1 cellular context compared by ENCODE assay signal in the genomic region with DNA sequence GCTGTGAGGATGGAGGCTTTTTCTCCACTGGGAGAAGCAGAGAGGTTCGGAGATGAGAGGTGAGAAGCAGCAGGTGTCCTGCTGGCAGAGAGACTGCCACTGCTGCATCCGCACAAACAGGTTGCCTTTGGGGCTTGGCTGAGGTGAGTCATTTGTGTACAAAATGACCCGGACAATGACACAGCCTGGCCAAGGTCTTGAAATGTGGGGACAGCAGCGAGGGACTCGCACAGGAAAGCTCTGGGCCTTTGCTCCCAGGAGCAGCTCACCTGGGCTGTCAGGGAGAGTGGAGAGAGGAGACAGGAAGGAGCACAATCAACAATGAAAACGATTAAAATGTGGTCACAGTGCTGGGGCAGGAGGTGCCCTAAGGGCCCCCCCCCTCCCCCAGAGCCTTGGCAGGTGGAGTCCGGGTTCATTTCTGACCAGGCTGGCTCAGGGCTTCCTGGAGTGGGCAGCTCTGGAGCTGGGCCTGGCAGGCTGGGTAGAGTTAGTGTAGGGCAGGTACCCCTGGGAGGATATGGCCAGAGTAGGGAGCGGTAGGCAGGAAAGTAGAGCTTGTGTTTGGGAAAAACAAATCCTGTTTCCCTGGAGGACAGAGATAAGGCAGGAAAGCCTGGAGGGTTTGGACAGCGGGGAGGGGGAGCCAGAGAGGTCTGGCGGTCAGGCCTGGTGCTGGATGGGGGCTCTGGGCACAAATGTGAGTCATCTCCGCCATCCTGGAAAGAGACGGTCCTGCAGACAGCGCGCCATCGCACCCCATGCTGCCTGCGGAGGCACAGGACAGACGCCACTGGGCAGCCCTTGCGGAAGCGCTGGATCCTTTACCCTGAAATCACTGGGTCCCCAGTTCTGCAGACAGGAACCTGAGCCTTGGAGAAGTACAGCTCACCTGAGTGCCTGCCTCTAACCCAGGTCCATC.
A peak's percentile ranks its signal among the peaks of the same experiment; 100 is the strongest.
TF ChIP-seq lines count a peak whose summit lies in the region.

No MANE protein-coding gene starts in this region.

TF ChIP-seq in HepG2, 621 proteins besides CTCF, POLR2A, EP300 and RAD21 (continued from another document and continues in another):
- TF ChIP-seq, protein P1, sequence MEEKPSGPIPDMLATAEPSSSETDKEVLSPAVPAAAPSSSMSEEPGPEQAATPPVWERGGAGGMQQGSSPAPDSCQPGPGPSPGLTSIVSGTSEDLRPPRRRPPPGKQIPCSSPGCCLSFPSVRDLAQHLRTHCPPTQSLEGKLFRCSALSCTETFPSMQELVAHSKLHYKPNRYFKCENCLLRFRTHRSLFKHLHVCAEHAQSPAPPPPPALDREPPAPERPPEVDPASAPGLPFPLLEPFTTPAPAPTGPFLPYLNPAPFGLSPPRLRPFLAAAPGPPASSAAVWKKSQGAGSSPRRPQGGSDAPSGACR (CRISPR knock-in tag; IDR thresholded peaks at IDR 0.05), result peak; percentile 87
- TF ChIP-seq, protein P2, sequence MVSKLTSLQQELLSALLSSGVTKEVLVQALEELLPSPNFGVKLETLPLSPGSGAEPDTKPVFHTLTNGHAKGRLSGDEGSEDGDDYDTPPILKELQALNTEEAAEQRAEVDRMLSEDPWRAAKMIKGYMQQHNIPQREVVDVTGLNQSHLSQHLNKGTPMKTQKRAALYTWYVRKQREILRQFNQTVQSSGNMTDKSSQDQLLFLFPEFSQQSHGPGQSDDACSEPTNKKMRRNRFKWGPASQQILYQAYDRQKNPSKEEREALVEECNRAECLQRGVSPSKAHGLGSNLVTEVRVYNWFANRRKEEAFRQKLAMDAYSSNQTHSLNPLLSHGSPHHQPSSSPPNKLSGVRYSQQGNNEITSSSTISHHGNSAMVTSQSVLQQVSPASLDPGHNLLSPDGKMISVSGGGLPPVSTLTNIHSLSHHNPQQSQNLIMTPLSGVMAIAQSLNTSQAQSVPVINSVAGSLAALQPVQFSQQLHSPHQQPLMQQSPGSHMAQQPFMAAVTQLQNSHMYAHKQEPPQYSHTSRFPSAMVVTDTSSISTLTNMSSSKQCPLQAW (CRISPR knock-in tag; IDR thresholded peaks at IDR 0.05), result peak; percentile 20; the same call in 1 of the 2 replicates
- TF ChIP-seq ZNF841 (CRISPR knock-in tag; IDR thresholded peaks at IDR 0.05; ENCODE audit: borderline replicate concordance) (no peak), RBM22 (optimal IDR thresholded peaks at IDR 0.05; ENCODE audit: low read length) (no peak), YEATS4 (CRISPR knock-in tag; IDR thresholded peaks at IDR 0.05; ENCODE audit: borderline replicate concordance) (no peak), TGIF2 (CRISPR knock-in tag; IDR thresholded peaks at IDR 0.05) (0 out of 2 replicates have a peak, but pooled peaks have one; percentile 45), CHD4 (IDR thresholded peaks at IDR 0.05; ENCODE audit: borderline replicate concordance, low read length) (0 out of 2 replicates have a peak, but pooled peaks have one; percentile 50), ZNF230 (CRISPR knock-in tag; IDR thresholded peaks at IDR 0.05) (0 out of 2 replicates have a peak, but pooled peaks have one; percentile 45), NFKB2 (CRISPR knock-in tag; IDR thresholded peaks at IDR 0.05; ENCODE audit: borderline replicate concordance) (no peak), ATF7-NPFF (CRISPR knock-in tag; IDR thresholded peaks at IDR 0.05; ENCODE audit: low read depth) (no peak), ZNF605 (CRISPR knock-in tag; IDR thresholded peaks at IDR 0.05) (peak; percentile 62; the same call in 1 of the 2 replicates), ZNF296 (CRISPR knock-in tag; conservative IDR thresholded peaks at IDR 0.05) (no peak), FOXA3 (CRISPR knock-in tag; IDR thresholded peaks at IDR 0.05) (peak; percentile 89), ZBTB7A (CRISPR knock-in tag; IDR thresholded peaks at IDR 0.05) (no peak), ESRRA (CRISPR knock-in tag; IDR thresholded peaks at IDR 0.05; ENCODE audit: low read depth) (peak; percentile 74), SKI (IDR thresholded peaks at IDR 0.05; ENCODE audit: partially characterized antibody) (peak; percentile 42), ELF3 (CRISPR knock-in tag; IDR thresholded peaks at IDR 0.05) (peak; percentile 67; the same call in 1 of the 2 replicates), ZNF670 (CRISPR knock-in tag; IDR thresholded peaks at IDR 0.05; ENCODE audit: borderline replicate concordance) (peak; percentile 25; the same call in 1 of the 2 replicates), ZFP36L2 (CRISPR knock-in tag; IDR thresholded peaks at IDR 0.05) (no peak), KDM6A (CRISPR knock-in tag; IDR thresholded peaks at IDR 0.05; ENCODE audit: low read depth) (peak; percentile 56; the same call in 1 of the 2 replicates), CEBPG (CRISPR knock-in tag; IDR thresholded peaks at IDR 0.05) (peak; percentile 42; the same call in 1 of the 2 replicates), PCBP2 (optimal IDR thresholded peaks at IDR 0.05; ENCODE audit: low read depth, low read length, poor library complexity, severe bottlenecking) (no peak), SRSF1 (optimal IDR thresholded peaks at IDR 0.05; ENCODE audit: low read depth, low read length) (no peak), ZSCAN31 (CRISPR knock-in tag; IDR thresholded peaks at IDR 0.05; ENCODE audit: low read depth) (no peak), GATAD2A (CRISPR knock-in tag; IDR thresholded peaks at IDR 0.05) (peak; percentile 83), MED1 (CRISPR knock-in tag; IDR thresholded peaks at IDR 0.05) (peak; percentile 62)
- TF ChIP-seq, protein P3, sequence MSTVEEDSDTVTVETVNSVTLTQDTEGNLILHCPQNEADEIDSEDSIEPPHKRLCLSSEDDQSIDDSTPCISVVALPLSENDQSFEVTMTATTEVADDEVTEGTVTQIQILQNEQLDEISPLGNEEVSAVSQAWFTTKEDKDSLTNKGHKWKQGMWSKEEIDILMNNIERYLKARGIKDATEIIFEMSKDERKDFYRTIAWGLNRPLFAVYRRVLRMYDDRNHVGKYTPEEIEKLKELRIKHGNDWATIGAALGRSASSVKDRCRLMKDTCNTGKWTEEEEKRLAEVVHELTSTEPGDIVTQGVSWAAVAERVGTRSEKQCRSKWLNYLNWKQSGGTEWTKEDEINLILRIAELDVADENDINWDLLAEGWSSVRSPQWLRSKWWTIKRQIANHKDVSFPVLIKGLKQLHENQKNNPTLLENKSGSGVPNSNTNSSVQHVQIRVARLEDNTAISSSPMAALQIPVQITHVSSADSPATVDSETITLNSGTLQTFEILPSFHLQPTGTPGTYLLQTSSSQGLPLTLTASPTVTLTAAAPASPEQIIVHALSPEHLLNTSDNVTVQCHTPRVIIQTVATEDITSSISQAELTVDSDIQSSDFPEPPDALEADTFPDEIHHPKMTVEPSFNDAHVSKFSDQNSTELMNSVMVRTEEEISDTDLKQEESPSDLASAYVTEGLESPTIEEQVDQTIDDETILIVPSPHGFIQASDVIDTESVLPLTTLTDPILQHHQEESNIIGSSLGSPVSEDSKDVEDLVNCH (CRISPR knock-in tag; IDR thresholded peaks at IDR 0.05), result no peak
- TF ChIP-seq, protein P4, sequence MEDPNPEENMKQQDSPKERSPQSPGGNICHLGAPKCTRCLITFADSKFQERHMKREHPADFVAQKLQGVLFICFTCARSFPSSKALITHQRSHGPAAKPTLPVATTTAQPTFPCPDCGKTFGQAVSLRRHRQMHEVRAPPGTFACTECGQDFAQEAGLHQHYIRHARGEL (CRISPR knock-in tag; IDR thresholded peaks at IDR 0.05), result no peak
- TF ChIP-seq, protein P5, sequence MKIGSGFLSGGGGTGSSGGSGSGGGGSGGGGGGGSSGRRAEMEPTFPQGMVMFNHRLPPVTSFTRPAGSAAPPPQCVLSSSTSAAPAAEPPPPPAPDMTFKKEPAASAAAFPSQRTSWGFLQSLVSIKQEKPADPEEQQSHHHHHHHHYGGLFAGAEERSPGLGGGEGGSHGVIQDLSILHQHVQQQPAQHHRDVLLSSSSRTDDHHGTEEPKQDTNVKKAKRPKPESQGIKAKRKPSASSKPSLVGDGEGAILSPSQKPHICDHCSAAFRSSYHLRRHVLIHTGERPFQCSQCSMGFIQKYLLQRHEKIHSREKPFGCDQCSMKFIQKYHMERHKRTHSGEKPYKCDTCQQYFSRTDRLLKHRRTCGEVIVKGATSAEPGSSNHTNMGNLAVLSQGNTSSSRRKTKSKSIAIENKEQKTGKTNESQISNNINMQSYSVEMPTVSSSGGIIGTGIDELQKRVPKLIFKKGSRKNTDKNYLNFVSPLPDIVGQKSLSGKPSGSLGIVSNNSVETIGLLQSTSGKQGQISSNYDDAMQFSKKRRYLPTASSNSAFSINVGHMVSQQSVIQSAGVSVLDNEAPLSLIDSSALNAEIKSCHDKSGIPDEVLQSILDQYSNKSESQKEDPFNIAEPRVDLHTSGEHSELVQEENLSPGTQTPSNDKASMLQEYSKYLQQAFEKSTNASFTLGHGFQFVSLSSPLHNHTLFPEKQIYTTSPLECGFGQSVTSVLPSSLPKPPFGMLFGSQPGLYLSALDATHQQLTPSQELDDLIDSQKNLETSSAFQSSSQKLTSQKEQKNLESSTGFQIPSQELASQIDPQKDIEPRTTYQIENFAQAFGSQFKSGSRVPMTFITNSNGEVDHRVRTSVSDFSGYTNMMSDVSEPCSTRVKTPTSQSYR (CRISPR knock-in tag; IDR thresholded peaks at IDR 0.05; ENCODE audit: borderline replicate concordance), result peak; percentile 21; the same call in 1 of the 2 replicates
- TF ChIP-seq, protein P6, sequence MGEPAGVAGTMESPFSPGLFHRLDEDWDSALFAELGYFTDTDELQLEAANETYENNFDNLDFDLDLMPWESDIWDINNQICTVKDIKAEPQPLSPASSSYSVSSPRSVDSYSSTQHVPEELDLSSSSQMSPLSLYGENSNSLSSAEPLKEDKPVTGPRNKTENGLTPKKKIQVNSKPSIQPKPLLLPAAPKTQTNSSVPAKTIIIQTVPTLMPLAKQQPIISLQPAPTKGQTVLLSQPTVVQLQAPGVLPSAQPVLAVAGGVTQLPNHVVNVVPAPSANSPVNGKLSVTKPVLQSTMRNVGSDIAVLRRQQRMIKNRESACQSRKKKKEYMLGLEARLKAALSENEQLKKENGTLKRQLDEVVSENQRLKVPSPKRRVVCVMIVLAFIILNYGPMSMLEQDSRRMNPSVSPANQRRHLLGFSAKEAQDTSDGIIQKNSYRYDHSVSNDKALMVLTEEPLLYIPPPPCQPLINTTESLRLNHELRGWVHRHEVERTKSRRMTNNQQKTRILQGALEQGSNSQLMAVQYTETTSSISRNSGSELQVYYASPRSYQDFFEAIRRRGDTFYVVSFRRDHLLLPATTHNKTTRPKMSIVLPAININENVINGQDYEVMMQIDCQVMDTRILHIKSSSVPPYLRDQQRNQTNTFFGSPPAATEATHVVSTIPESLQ (CRISPR knock-in tag; conservative IDR thresholded peaks at IDR 0.05), result 0 out of 2 replicates have a peak, but pooled peaks have one; percentile 36
- TF ChIP-seq, protein P7, sequence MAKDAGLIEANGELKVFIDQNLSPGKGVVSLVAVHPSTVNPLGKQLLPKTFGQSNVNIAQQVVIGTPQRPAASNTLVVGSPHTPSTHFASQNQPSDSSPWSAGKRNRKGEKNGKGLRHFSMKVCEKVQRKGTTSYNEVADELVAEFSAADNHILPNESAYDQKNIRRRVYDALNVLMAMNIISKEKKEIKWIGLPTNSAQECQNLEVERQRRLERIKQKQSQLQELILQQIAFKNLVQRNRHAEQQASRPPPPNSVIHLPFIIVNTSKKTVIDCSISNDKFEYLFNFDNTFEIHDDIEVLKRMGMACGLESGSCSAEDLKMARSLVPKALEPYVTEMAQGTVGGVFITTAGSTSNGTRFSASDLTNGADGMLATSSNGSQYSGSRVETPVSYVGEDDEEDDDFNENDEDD (CRISPR knock-in tag; IDR thresholded peaks at IDR 0.05; ENCODE audit: borderline replicate concordance), result no peak
- TF ChIP-seq, protein P8, sequence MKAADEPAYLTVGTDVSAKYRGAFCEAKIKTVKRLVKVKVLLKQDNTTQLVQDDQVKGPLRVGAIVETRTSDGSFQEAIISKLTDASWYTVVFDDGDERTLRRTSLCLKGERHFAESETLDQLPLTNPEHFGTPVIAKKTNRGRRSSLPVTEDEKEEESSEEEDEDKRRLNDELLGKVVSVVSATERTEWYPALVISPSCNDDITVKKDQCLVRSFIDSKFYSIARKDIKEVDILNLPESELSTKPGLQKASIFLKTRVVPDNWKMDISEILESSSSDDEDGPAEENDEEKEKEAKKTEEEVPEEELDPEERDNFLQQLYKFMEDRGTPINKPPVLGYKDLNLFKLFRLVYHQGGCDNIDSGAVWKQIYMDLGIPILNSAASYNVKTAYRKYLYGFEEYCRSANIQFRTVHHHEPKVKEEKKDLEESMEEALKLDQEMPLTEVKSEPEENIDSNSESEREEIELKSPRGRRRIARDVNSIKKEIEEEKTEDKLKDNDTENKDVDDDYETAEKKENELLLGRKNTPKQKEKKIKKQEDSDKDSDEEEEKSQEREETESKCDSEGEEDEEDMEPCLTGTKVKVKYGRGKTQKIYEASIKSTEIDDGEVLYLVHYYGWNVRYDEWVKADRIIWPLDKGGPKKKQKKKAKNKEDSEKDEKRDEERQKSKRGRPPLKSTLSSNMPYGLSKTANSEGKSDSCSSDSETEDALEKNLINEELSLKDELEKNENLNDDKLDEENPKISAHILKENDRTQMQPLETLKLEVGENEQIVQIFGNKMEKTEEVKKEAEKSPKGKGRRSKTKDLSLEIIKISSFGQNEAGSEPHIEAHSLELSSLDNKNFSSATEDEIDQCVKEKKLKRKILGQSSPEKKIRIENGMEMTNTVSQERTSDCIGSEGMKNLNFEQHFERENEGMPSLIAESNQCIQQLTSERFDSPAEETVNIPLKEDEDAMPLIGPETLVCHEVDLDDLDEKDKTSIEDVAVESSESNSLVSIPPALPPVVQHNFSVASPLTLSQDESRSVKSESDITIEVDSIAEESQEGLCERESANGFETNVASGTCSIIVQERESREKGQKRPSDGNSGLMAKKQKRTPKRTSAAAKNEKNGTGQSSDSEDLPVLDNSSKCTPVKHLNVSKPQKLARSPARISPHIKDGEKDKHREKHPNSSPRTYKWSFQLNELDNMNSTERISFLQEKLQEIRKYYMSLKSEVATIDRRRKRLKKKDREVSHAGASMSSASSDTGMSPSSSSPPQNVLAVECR (CRISPR knock-in tag; IDR thresholded peaks at IDR 0.05; ENCODE audit: borderline replicate concordance), result peak; percentile 34; the same call in 1 of the 2 replicates
- TF ChIP-seq, protein P9, sequence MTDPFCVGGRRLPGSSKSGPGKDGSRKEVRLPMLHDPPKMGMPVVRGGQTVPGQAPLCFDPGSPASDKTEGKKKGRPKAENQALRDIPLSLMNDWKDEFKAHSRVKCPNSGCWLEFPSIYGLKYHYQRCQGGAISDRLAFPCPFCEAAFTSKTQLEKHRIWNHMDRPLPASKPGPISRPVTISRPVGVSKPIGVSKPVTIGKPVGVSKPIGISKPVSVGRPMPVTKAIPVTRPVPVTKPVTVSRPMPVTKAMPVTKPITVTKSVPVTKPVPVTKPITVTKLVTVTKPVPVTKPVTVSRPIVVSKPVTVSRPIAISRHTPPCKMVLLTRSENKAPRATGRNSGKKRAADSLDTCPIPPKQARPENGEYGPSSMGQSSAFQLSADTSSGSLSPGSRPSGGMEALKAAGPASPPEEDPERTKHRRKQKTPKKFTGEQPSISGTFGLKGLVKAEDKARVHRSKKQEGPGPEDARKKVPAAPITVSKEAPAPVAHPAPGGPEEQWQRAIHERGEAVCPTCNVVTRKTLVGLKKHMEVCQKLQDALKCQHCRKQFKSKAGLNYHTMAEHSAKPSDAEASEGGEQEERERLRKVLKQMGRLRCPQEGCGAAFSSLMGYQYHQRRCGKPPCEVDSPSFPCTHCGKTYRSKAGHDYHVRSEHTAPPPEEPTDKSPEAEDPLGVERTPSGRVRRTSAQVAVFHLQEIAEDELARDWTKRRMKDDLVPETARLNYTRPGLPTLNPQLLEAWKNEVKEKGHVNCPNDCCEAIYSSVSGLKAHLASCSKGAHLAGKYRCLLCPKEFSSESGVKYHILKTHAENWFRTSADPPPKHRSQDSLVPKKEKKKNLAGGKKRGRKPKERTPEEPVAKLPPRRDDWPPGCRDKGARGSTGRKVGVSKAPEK (CRISPR knock-in tag; IDR thresholded peaks at IDR 0.05; ENCODE audit: borderline replicate concordance), result peak; percentile 75; the same call in 1 of the 2 replicates
